1 cellular context compared by ENCODE assay signal in genomic region chr19:40750035-40750284, GRCh38.
A peak's percentile ranks its signal among the peaks of the same experiment; 100 is the strongest.
TF ChIP-seq lines count a peak whose summit lies in the region.

No MANE protein-coding gene starts in this region.

TF ChIP-seq in GM12878, 131 proteins besides CTCF, POLR2A, EP300 and RAD21:
- TF ChIP-seq SMC3 (IDR thresholded peaks at IDR 0.05; ENCODE audit: borderline replicate concordance, low read length) (no peak), HCFC1 (IDR thresholded peaks at IDR 0.05; ENCODE audit: low read length) (no peak), CBX5 (IDR thresholded peaks at IDR 0.05; ENCODE audit: low read depth) (no peak), IKZF2 (IDR thresholded peaks at IDR 0.05) (no peak), ZBTB11 (CRISPR knock-in tag; IDR thresholded peaks at IDR 0.05) (no peak), SMARCA5 (IDR thresholded peaks at IDR 0.05) (0 out of 2 replicates have a peak, but pooled peaks have one; percentile 41), TCF3 (IDR thresholded peaks at IDR 0.05; ENCODE audit: borderline replicate concordance, insufficient read depth, low read depth, low read length) (no peak), EZH2 (IDR thresholded peaks at IDR 0.05; ENCODE audit: borderline replicate concordance, control insufficient read depth, low read depth, low read length) (no peak), JUND (IDR thresholded peaks at IDR 0.05; ENCODE audit: low read depth, low read length) (no peak), SMAD5 (IDR thresholded peaks at IDR 0.05; ENCODE audit: low read depth) (0 out of 2 replicates have a peak, but pooled peaks have one; percentile 36), BCL3 (IDR thresholded peaks at IDR 0.05; ENCODE audit: borderline replicate concordance, insufficient read depth, low read depth, low read length, poor library complexity, severe bottlenecking) (no peak), LARP7 (IDR thresholded peaks at IDR 0.05) (0 out of 2 replicates have a peak, but pooled peaks have one; percentile 38), MLLT1 (IDR thresholded peaks at IDR 0.05) (no peak)
- TF ChIP-seq, protein P1, sequence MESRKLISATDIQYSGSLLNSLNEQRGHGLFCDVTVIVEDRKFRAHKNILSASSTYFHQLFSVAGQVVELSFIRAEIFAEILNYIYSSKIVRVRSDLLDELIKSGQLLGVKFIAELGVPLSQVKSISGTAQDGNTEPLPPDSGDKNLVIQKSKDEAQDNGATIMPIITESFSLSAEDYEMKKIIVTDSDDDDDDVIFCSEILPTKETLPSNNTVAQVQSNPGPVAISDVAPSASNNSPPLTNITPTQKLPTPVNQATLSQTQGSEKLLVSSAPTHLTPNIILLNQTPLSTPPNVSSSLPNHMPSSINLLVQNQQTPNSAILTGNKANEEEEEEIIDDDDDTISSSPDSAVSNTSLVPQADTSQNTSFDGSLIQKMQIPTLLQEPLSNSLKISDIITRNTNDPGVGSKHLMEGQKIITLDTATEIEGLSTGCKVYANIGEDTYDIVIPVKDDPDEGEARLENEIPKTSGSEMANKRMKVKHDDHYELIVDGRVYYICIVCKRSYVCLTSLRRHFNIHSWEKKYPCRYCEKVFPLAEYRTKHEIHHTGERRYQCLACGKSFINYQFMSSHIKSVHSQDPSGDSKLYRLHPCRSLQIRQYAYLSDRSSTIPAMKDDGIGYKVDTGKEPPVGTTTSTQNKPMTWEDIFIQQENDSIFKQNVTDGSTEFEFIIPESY (IDR thresholded peaks at IDR 0.05) = no peak
